Comparison of ENCODE assay signal across 21 cellular contexts in the genomic region with DNA sequence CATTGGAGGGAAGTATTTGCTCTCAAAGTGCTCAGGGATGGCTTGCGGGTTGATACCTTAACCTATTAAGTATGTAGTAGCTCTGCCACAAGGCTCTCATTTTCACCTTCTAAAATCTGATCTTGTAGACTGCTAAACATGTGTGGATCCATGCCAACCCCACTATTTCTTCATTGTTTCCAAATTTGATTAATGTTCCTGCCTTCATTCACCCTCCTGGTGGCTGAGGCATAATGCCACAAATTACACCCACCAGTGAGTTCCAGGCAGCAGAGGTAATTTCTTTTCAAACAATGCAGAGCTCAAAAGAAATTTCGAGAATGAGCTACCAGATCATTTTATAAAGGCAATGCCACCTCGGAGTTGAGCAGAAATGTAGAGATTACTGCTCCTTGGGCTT.
DNase-seq lines count a peak whose midpoint lies in the region; ATAC-seq, FAIRE-seq and TF ChIP-seq lines count a peak whose summit lies in the region.
"Had no signal": no experiment of that assay in that cellular context is flagged by ENCODE, and none has a peak within 500 bp of the region (broad histone marks: within the 10 kb centered on the region; RNA-seq: fewer than 3 reads in every experiment).

No MANE protein-coding gene starts in this region.

- no peak for DNase-seq in GM19239 (ENCODE audit: insufficient read length, low spot score)
- DNase-seq in astrocyte (ENCODE audit: low read depth), result peak; percentile 29
- peak; percentile 38 for DNase-seq in putamen (ENCODE audit: low spot score)
- no peak for DNase-seq in tibial artery
- no peak for DNase-seq in CD14-positive monocyte (ENCODE audit: low spot score)
- DNase-seq: 8988T; ACHN; AML-193; BE2C; Caco-2; CD4-positive, alpha-beta memory T cell; DMS153; EL; GDM1; H9 had no signal

- ATAC-seq in HG03135 (IDR thresholded peaks at IDR 0.05; ENCODE audit: unreplicated experiment), result no peak
- ATAC-seq: A549, GM12878, GM23338, HCT116 had no signal

- H3K9me3 ChIP-seq in astrocyte (ENCODE audit: insufficient read depth, low read depth, low read length), result no peaks in the 10 kb centered on the region
- no peaks in the 10 kb centered on the region for H3K9me3 ChIP-seq in tibial artery
- H3K9me3 ChIP-seq: A549, BE2C, Caco-2 had no signal

- no peak overlapping the region for H3K27ac Mint-ChIP-seq in astrocyte (ENCODE audit: unreplicated experiment)
- H3K27ac Mint-ChIP-seq in CD14-positive monocyte, result no peak overlapping the region
- H3K27ac Mint-ChIP-seq: CD4-positive, alpha-beta memory T cell; GM23338; H9 had no signal

- no peak overlapping the region for H3K4me3 Mint-ChIP-seq in astrocyte (ENCODE audit: unreplicated experiment)
- no peak overlapping the region for H3K4me3 Mint-ChIP-seq in CD14-positive monocyte
- H3K4me3 Mint-ChIP-seq: CD4-positive, alpha-beta memory T cell; GM23338; H9 had no signal

- intact Hi-C loops in tibial artery (cut with DNase I; ENCODE audit: low total_unique reads) (no loop called here), CD14-positive monocyte (cut with micrococcal nuclease) (no loop called here)

- H3K36me3 ChIP-seq in astrocyte (ENCODE audit: insufficient read depth, low read length), result no peaks in the 10 kb centered on the region
- no peaks in the 10 kb centered on the region for H3K36me3 ChIP-seq in tibial artery
- H3K36me3 ChIP-seq: BE2C; BLaER1 treated with 17β-estradiol and CSF1 and Interleukin-3, amounts not matched to agents 10 nM and 100 nM had no signal

- H3K4me1 ChIP-seq in astrocyte (ENCODE audit: insufficient read depth, low read length), result no peaks in the 10 kb centered on the region
- H3K4me1 ChIP-seq in tibial artery, result no peaks in the 10 kb centered on the region
- H3K4me1 ChIP-seq: A549, BE2C, Caco-2 had no signal

- no peaks in the 10 kb centered on the region for H3K27me3 Mint-ChIP-seq in astrocyte (ENCODE audit: low read depth, unreplicated experiment)
- no peaks in the 10 kb centered on the region for H3K27me3 Mint-ChIP-seq in CD14-positive monocyte (ENCODE audit: low read depth in 3 of 3)
- H3K27me3 Mint-ChIP-seq: CD4-positive, alpha-beta memory T cell had no signal

- H3K4me3 ChIP-seq in astrocyte (ENCODE audit: insufficient read depth, low read depth, low read length), result no peak overlapping the region
- no peak overlapping the region for H3K4me3 ChIP-seq in tibial artery
- H3K4me3 ChIP-seq: A549; BLaER1 treated with 17β-estradiol and CSF1 and Interleukin-3, amounts not matched to agents 10 nM and 100 nM; GM12878; GM23338 had no signal

- H3K9me3 Mint-ChIP-seq in astrocyte (ENCODE audit: unreplicated experiment), result peaks cover 6% of the 10 kb centered on the region
- H3K9me3 Mint-ChIP-seq in CD14-positive monocyte, result peaks cover 0 to 4% (median under 1%) of the 10 kb centered on the region in 7 donors
- H3K9me3 Mint-ChIP-seq: H9 had no signal

- peaks cover 2% of the 10 kb centered on the region for H3K4me1 Mint-ChIP-seq in astrocyte (ENCODE audit: low read depth, unreplicated experiment)
- peaks cover 34% of the 10 kb centered on the region for H3K4me1 Mint-ChIP-seq in CD14-positive monocyte
- H3K4me1 Mint-ChIP-seq: GM23338 had no signal

- TF ChIP-seq CTCF in astrocyte (IDR thresholded peaks at IDR 0.05; ENCODE audit: insufficient read depth, low read depth, low read length), result no peak
- TF ChIP-seq CTCF in tibial artery (IDR thresholded peaks at IDR 0.05), result no peak
- TF ChIP-seq CTCF in CD14-positive monocyte (IDR thresholded peaks at IDR 0.05), result no peak

- H3K27me3 ChIP-seq in astrocyte (ENCODE audit: insufficient read depth, low read length) (peaks cover 3% of the 10 kb centered on the region), tibial artery (no peaks in the 10 kb centered on the region)
- H3K27me3 ChIP-seq: BE2C; BLaER1 treated with 17β-estradiol and CSF1 and Interleukin-3, amounts not matched to agents 10 nM and 100 nM had no signal

- FAIRE-seq in GM19239 (lab: Jason Lieb, UNC) (peak; percentile 11), astrocyte (lab: Jason Lieb, UNC) (no peak)
- FAIRE-seq: A549, GM12878 had no signal

- no peak overlapping the region for H3K4me2 ChIP-seq in astrocyte (ENCODE audit: low read length)
- H3K4me2 ChIP-seq: A549; BLaER1 treated with 17β-estradiol and CSF1 and Interleukin-3, amounts not matched to agents 10 nM and 100 nM; GM23338 had no signal

- no peak overlapping the region for H3K9ac ChIP-seq in astrocyte (ENCODE audit: low read length)
- H3K9ac ChIP-seq: BLaER1 treated with 17β-estradiol and CSF1 and Interleukin-3, amounts not matched to agents 10 nM and 100 nM had no signal

- no peaks in the 10 kb centered on the region for H3K79me2 ChIP-seq in astrocyte (ENCODE audit: insufficient read depth, low read length)

- no peak overlapping the region for H2AFZ ChIP-seq in astrocyte (ENCODE audit: low read depth, low read length)
- H2AFZ ChIP-seq: GM23338 had no signal

- H3K27ac ChIP-seq in astrocyte (ENCODE audit: low read depth, low read length) (no peak overlapping the region), tibial artery (no peak overlapping the region)
- H3K27ac ChIP-seq: A549; BLaER1 treated with 17β-estradiol and CSF1 and Interleukin-3, amounts not matched to agents 10 nM and 100 nM had no signal

- no peaks in the 10 kb centered on the region for H4K20me1 ChIP-seq in astrocyte (ENCODE audit: insufficient read depth, low read length)
- H4K20me1 ChIP-seq: BLaER1 treated with 17β-estradiol and CSF1 and Interleukin-3, amounts not matched to agents 10 nM and 100 nM had no signal

- H3K36me3 Mint-ChIP-seq in astrocyte (ENCODE audit: low read depth, unreplicated experiment) (no peaks in the 10 kb centered on the region), CD14-positive monocyte (no peaks in the 10 kb centered on the region)
- H3K36me3 Mint-ChIP-seq: CD4-positive, alpha-beta memory T cell had no signal

Comparison
In these comparisons a context has a peak if more than half of its experiments do, and no peak if none do; other contexts are left out.
1. DNase-seq: peak in astrocyte (single experiment) and putamen (single experiment); none in GM19239 (single experiment), tibial artery (0 of 2) and CD14-positive monocyte (single experiment).